18 cellular contexts compared by ENCODE assay signal in the genomic region with DNA sequence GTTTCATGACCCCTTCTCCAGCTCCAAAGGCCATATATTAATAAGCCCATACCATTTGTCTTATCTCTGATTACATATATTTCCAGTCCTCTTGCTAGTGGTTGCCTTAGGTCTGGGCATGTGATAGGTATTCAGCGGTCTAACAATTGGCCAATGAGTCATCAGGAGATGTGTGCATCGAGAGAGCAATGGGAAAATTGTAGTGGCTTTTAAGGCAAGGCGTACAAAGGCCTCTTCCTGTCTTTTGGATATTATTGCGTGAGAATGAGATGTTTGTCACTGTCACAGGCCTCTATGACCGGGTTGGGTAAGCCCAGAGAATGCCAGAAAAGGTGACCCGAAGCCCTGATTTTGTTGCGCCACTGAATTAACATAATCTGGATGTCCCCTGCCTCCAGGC. TPM values are rescaled to one million over a fixed set of nuclear protein-coding genes. Genes with fewer than 3 reads are reported as not detected.
DNase-seq lines count a peak whose midpoint lies in the region; ATAC-seq, FAIRE-seq and TF ChIP-seq lines count a peak whose summit lies in the region.
"Had no signal": no experiment of that assay in that cellular context is flagged by ENCODE, and none has a peak within 500 bp of the region (broad histone marks: within the 10 kb centered on the region; RNA-seq: fewer than 3 reads in every experiment).

No MANE protein-coding gene starts in this region.

- H3K9me3 ChIP-seq in A673 (ENCODE audit: low read depth, low read length, poor library complexity, severe bottlenecking) (no peaks in the 10 kb centered on the region), GM23248 (ENCODE audit: low read depth) (no peaks in the 10 kb centered on the region), endothelial cell of umbilical vein (replicated peaks; ENCODE audit: control insufficient read depth, insufficient read depth, low read length) (no peaks in the 10 kb centered on the region), pancreas (no peaks in the 10 kb centered on the region)
- H3K9me3 ChIP-seq: Caco-2, suprapubic skin had no signal

- H3K4me1 ChIP-seq in A673 (ENCODE audit: insufficient read depth, low read length, poor library complexity, severe bottlenecking) (peaks cover 7% of the 10 kb centered on the region), GM23248 (ENCODE audit: insufficient read depth) (no peaks in the 10 kb centered on the region), endothelial cell of umbilical vein (ENCODE audit: control insufficient read depth, extremely low read depth, insufficient read depth, low read length) (no peaks in the 10 kb centered on the region), pancreas (no peaks in the 10 kb centered on the region)
- H3K4me1 ChIP-seq: suprapubic skin had no signal

- H3F3A ChIP-seq in GM23248 (ENCODE audit: insufficient read depth): no peaks in the 10 kb centered on the region

- TF ChIP-seq CTCF in A673 (conservative IDR thresholded peaks at IDR 0.05; ENCODE audit: low read depth, low read length): no peak
- TF ChIP-seq CTCF in endothelial cell of umbilical vein (IDR thresholded peaks at IDR 0.05; ENCODE audit: extremely low read depth in 1 of 2, insufficient read depth in 1 of 2, low read depth in 1 of 2, low read length in 2 of 2): no peak
- no peak for TF ChIP-seq CTCF in GM13977 (IDR thresholded peaks at IDR 0.05; ENCODE audit: extremely low read depth, insufficient read depth, missing control alignments)
- no peak for TF ChIP-seq CTCF in pancreas (IDR thresholded peaks at IDR 0.05)

- H3K4me3 ChIP-seq in A673 (ENCODE audit: low read depth, low read length, poor library complexity, severe bottlenecking) (no peak overlapping the region), GM23248 (no peak overlapping the region), endothelial cell of umbilical vein (replicated peaks in 1 of 3; ENCODE audit: insufficient read depth in 1 of 3, low read depth in 1 of 3, low read length in 3 of 3) (no peak overlapping the region), pancreas (no peak overlapping the region)
- H3K4me3 ChIP-seq: suprapubic skin had no signal

- no peak for TF ChIP-seq POLR2A in endothelial cell of umbilical vein (IDR thresholded peaks at IDR 0.05; ENCODE audit: low read depth, low read length)

- no peak overlapping the region for H2AFZ ChIP-seq in GM23248
- H2AFZ ChIP-seq in endothelial cell of umbilical vein (ENCODE audit: low read depth, low read length): no peak overlapping the region

- BruUV-seq in A673 (replicated peaks; lab: Mats Ljungman, UMichigan) (no TSS peak), endothelial cell of umbilical vein (replicated peaks; lab: Mats Ljungman, UMichigan) (no TSS peak)

- H3K27me3 ChIP-seq in A673 (replicated peaks; ENCODE audit: insufficient read depth, low read depth, low read length, poor library complexity) (no peaks in the 10 kb centered on the region), GM23248 (replicated peaks; ENCODE audit: insufficient read depth) (peaks cover 25% of the 10 kb centered on the region), endothelial cell of umbilical vein (ENCODE audit: control insufficient read depth in 2 of 2, insufficient read depth in 2 of 2, low read length in 2 of 2) (no peaks in the 10 kb centered on the region), pancreas (no peaks in the 10 kb centered on the region)

- H3K27ac ChIP-seq in A673 (ENCODE audit: low read depth, low read length, poor library complexity, severe bottlenecking) (no peak overlapping the region), GM23248 (no peak overlapping the region), endothelial cell of umbilical vein (ENCODE audit: insufficient read depth, low read depth, low read length) (no peak overlapping the region), pancreas (no peak overlapping the region)
- H3K27ac ChIP-seq: suprapubic skin had no signal

- DNase-seq in A673 (ENCODE audit: low spot score) (peak; percentile 11), GM23248 (peak; percentile 37), RCC 7860 (ENCODE audit: low spot score) (peak; percentile 50), endothelial cell of umbilical vein (ENCODE audit: low read depth, low spot score) (no peak), GM13977 (ENCODE audit: low spot score) (no peak), pancreas (no peak)
- no peak for DNase-seq in effector CD4-positive, alpha-beta T cell
- DNase-seq: activated CD4-positive, alpha-beta T cell treated with anti-CD3 and anti-CD28 coated beads, Interleukin-2, amount 10 ng/mL, durations not matched to agents 7 days and 5 days; activated naive CD8-positive, alpha-beta T cell treated with anti-CD3 and anti-CD28 coated beads for 36 hours; activated T-cell treated with anti-CD3 and anti-CD28 coated beads for 4 hours; mesenchymal stem cell; retina; stimulated activated CD4-positive, alpha-beta T cell treated with anti-CD3 and anti-CD28 coated beads, Interleukin-2, amount 100 ng/mL, for 24 hours had no signal

- H4K20me1 ChIP-seq in GM23248 (ENCODE audit: insufficient read depth) (no peaks in the 10 kb centered on the region), endothelial cell of umbilical vein (replicated peaks; ENCODE audit: control insufficient read depth, extremely low read depth, insufficient read depth, low read length) (no peaks in the 10 kb centered on the region)

- WGBS in GM23248 (ENCODE audit: low coverage in 1 of 2, low lambda C conversion rate in 2 of 2, missing lambda C conversion rate in 2 of 2), 2 experiments: 41% methylated on average over 7 of the region's 7 CpGs
- WGBS in pancreas, 2 donors: 87 to 88% methylated on average over 7 of the region's 7 CpGs

- H3K36me3 ChIP-seq in A673 (ENCODE audit: insufficient read depth, low read length, poor library complexity, severe bottlenecking): no peaks in the 10 kb centered on the region
- H3K36me3 ChIP-seq in GM23248 (ENCODE audit: low read depth): no peaks in the 10 kb centered on the region
- H3K36me3 ChIP-seq in endothelial cell of umbilical vein (ENCODE audit: control insufficient read depth in 2 of 2, extremely low read depth in 1 of 2, insufficient read depth in 2 of 2, low read length in 2 of 2): no peaks in the 10 kb centered on the region
- no peaks in the 10 kb centered on the region for H3K36me3 ChIP-seq in pancreas
- H3K36me3 ChIP-seq: suprapubic skin had no signal

- no peak overlapping the region for H3K4me2 ChIP-seq in GM23248 (ENCODE audit: unreplicated experiment)
- no peak overlapping the region for H3K4me2 ChIP-seq in endothelial cell of umbilical vein (ENCODE audit: insufficient read depth, low read length)

- ATAC-seq in pancreas (no peak), HG03432 (IDR thresholded peaks at IDR 0.05; ENCODE audit: unreplicated experiment) (no peak)

- in situ Hi-C loops in GM23248 (cut with MboI) (no loop called here), GM13977 (cut with MboI; ENCODE audit: low pct_unique_long_range_greater_than_20kb, low sequenced_read_pairs, unreplicated experiment) (no loop called here)

- H3K9ac ChIP-seq in GM23248 (no peak overlapping the region), endothelial cell of umbilical vein (replicated peaks; ENCODE audit: extremely low read depth, insufficient read depth, low read length) (no peak overlapping the region)

- no peaks in the 10 kb centered on the region for H3K9me1 ChIP-seq in endothelial cell of umbilical vein (replicated peaks; ENCODE audit: control insufficient read depth, extremely low read depth, insufficient read depth, low read length)

- POLR2A ChIA-PET in A673 (lab: Charles Lee; ENCODE audit: low non-redundant PET): no interaction called here
- POLR2A ChIA-PET in endothelial cell of umbilical vein (lab: Charles Lee): interaction anchor here (0.5 kb wide), 1 partner anchor 72 kb away, joined by 4 read pairs; no protein-coding TSS in a partner anchor

- dilution Hi-C loops in endothelial cell of umbilical vein (cut with MboI; ENCODE audit: extremely low pct_ligation_motif_present, low sequenced_read_pairs): no loop called here

- H3K9me2 ChIP-seq in GM23248 (ENCODE audit: insufficient read depth): no peaks in the 10 kb centered on the region

- FAIRE-seq in RCC 7860 (lab: Jason Lieb, UNC): no peak
- FAIRE-seq in endothelial cell of umbilical vein (lab: Jason Lieb, UNC): no peak
- no peak for FAIRE-seq in pancreas (lab: Jason Lieb, UNC)
- FAIRE-seq: TTC549 had no signal

- CTCF ChIA-PET in A673 (lab: Charles Lee) (no interaction called here), endothelial cell of umbilical vein (lab: Charles Lee) (interaction anchor here (1.2 kb wide), 2 partner anchors 19 to 230 kb away, joined by 3 read pairs; no protein-coding TSS in a partner anchor)

- H3K79me2 ChIP-seq in GM23248 (ENCODE audit: insufficient read depth) (no peaks in the 10 kb centered on the region), endothelial cell of umbilical vein (ENCODE audit: control insufficient read depth, insufficient read depth, low read length) (no peaks in the 10 kb centered on the region)

- intact Hi-C loops in A673 (cut with micrococcal nuclease; ENCODE audit: unreplicated experiment) (no loop called here), endothelial cell of umbilical vein (cut with micrococcal nuclease) (no loop called here), pancreas (cut with DNase I) (no loop called here)

RNA-seq across cellular contexts. Expression of a gene that starts 38.7 kb away (rescaled TPM):
- total RNA-seq in A673 (2021) (not detected in 2 replicates), endothelial cell of umbilical vein (not detected in 2 replicates), pancreas (100 to 1,000 TPM in 1 of 6 donors, 10 to 100 TPM in 5; 59.8 to 159 (median 67.7) TPM)
- total RNA-seq in GM23248 (2014; rRNA removed; shearing (Covaris generic)): not detected in 2 replicates
- polyA plus RNA-seq in GM23248 (2016; fragmentation: Nextera tagmentation; extraction: Ambion mirVana) (not detected in 2 replicates), endothelial cell of umbilical vein (not detected in 2 replicates), pancreas (100 to 1,000 TPM; 148 to 180 TPM)
- not detected in 2 replicates for polyA plus RNA-seq in endothelial cell of umbilical vein (2011; cell fraction: cytosol; rRNA removed)
- polyA plus RNA-seq in endothelial cell of umbilical vein (2011; cell fraction: nucleus; rRNA removed): not detected in 2 replicates
- not detected in 2 replicates for polyA plus RNA-seq in endothelial cell of umbilical vein (2012)
- not detected in 2 replicates for polyA minus RNA-seq in endothelial cell of umbilical vein
- polyA minus RNA-seq in endothelial cell of umbilical vein (2011; cell fraction: cytosol; rRNA and poly(A)+ RNA removed): not detected
- polyA minus RNA-seq in endothelial cell of umbilical vein (2011; cell fraction: nucleus; rRNA and poly(A)+ RNA removed): not detected in 2 replicates
- total RNA-seq: activated CD4-positive, alpha-beta T cell treated with anti-CD3 and anti-CD28 coated beads, Interleukin-2, amount 10 ng/mL, durations not matched to agents 7 days and 5 days; neural crest cell had no signal

RNA-seq across cellular contexts. Expression of a gene that starts 39.2 kb away (rescaled TPM):
- total RNA-seq in A673 (2021): 0.63 and 0.64 TPM in 2 replicates
- total RNA-seq in GM23248 (2014; rRNA removed; shearing (Covaris generic)): not detected in 2 replicates
- not detected in 2 replicates for polyA plus RNA-seq in GM23248 (2016; fragmentation: Nextera tagmentation; extraction: Ambion mirVana)
- total RNA-seq in endothelial cell of umbilical vein: not detected in 2 replicates
- 0.02 and 0.03 TPM in 2 replicates for polyA plus RNA-seq in endothelial cell of umbilical vein
- polyA plus RNA-seq in endothelial cell of umbilical vein (2011; cell fraction: cytosol; rRNA removed): 0.01 TPM in 1 of 2 replicates, not detected in the other
- not detected in 2 replicates for polyA plus RNA-seq in endothelial cell of umbilical vein (2011; cell fraction: nucleus; rRNA removed)
- 0.04 and 0.15 TPM in 2 replicates for polyA plus RNA-seq in endothelial cell of umbilical vein (2012)
- not detected in 2 replicates for polyA minus RNA-seq in endothelial cell of umbilical vein
- polyA minus RNA-seq in endothelial cell of umbilical vein (2011; cell fraction: cytosol; rRNA and poly(A)+ RNA removed): not detected
- not detected in 2 replicates for polyA minus RNA-seq in endothelial cell of umbilical vein (2011; cell fraction: nucleus; rRNA and poly(A)+ RNA removed)
- 1 to 10 TPM; 2.0 to 7.8 (median 3.4) TPM for total RNA-seq in pancreas
- polyA plus RNA-seq in pancreas: 10 to 100 TPM; 18.7 to 38.7 TPM

Comparison
In these comparisons a context has a peak if more than half of its experiments do, and no peak if none do; other contexts are left out.
1. DNase-seq: peak in A673 (single experiment), GM23248 (single experiment) and RCC 7860 (single experiment); none in endothelial cell of umbilical vein (single experiment), GM13977 (single experiment), pancreas (0 of 6) and effector CD4-positive, alpha-beta T cell (single experiment).
2. RNA of a gene that starts 38.7 kb away (total RNA-seq): 59.8 to 159 TPM in pancreas; not detected in A673, not detected in GM23248 and not detected in endothelial cell of umbilical vein; every median in the first group is over 10 times any median in the second.